Comparison of ENCODE assay signal across 8 cellular contexts in genomic region chr13:53151692-53152421, GRCh38.
DNase-seq lines count a peak whose midpoint lies in the region; ATAC-seq and TF ChIP-seq lines count a peak whose summit lies in the region.

No MANE protein-coding gene starts in this region.

- H3K4me3 Mint-ChIP-seq in activated B cell treated with CpG ODN at 0.5 μM for 24 hours = no peak overlapping the region

- DNase-seq in D341Med (ENCODE audit: low spot score) (peak; percentile 74), NCI-H2107 (lab: John Stamatoyannopoulos, UW) (peak; percentile 29), activated B cell treated with CpG ODN at 0.5 μM for 24 hours (no peak), globus pallidus (ENCODE audit: low spot score) (peak; percentile 69), retina (peak; percentile 82)
- no peak for DNase-seq in activated CD4-positive, CD25-positive, alpha-beta regulatory T cell (lab: John Stamatoyannopoulos, UW)

- no peaks in the 10 kb centered on the region for H3K36me3 Mint-ChIP-seq in activated B cell treated with CpG ODN at 0.5 μM for 24 hours (ENCODE audit: low read depth)

- intact Hi-C loops in activated B cell treated with CpG ODN at 0.5 μM for 24 hours (cut with micrococcal nuclease) = no loop called here

- CTCF ChIA-PET in activated B cell treated with CpG ODN at 0.5 μM for 24 hours (lab: Charles Lee) = no interaction called here

- no peak overlapping the region for H3K27ac Mint-ChIP-seq in activated B cell treated with CpG ODN at 0.5 μM for 24 hours

- H3K27me3 Mint-ChIP-seq in activated B cell treated with CpG ODN at 0.5 μM for 24 hours = peaks cover 5% of the 10 kb centered on the region

- ATAC-seq in GM19023 (IDR thresholded peaks at IDR 0.05; ENCODE audit: unreplicated experiment) (peak; percentile 99), HG03064 (IDR thresholded peaks at IDR 0.05; ENCODE audit: low read depth, unreplicated experiment) (peak; percentile 99), activated B cell treated with CpG ODN at 0.5 μM for 24 hours (ENCODE audit: low read depth) (peak; percentile 25)

- TF ChIP-seq CTCF in activated B cell treated with CpG ODN at 0.5 μM for 24 hours (IDR thresholded peaks at IDR 0.05) = no peak

- POLR2A ChIA-PET in activated B cell treated with CpG ODN at 0.5 μM for 24 hours (lab: Charles Lee) = no interaction called here

- no peaks in the 10 kb centered on the region for H3K4me1 Mint-ChIP-seq in activated B cell treated with CpG ODN at 0.5 μM for 24 hours

- peaks cover 2% of the 10 kb centered on the region for H3K9me3 Mint-ChIP-seq in activated B cell treated with CpG ODN at 0.5 μM for 24 hours

Comparison
In these comparisons a context has a peak if more than half of its experiments do, and no peak if none do; other contexts are left out.
1. DNase-seq: peak in D341Med (single experiment), NCI-H2107 (single experiment), globus pallidus (single experiment) and retina (single experiment); none in activated B cell treated with CpG ODN at 0.5 μM for 24 hours (single experiment) and activated CD4-positive, CD25-positive, alpha-beta regulatory T cell (0 of 4).
2. ATAC-seq: peak in every context shown above with its lines; median percentile 99 in GM19023; 99 in HG03064; 25 in activated B cell treated with CpG ODN at 0.5 μM for 24 hours.